ENCODE assay signal across 2 cellular contexts in genomic region chr16:86575754-86576557, GRCh38.
A peak's percentile ranks its signal among the peaks of the same experiment; 100 is the strongest.
TF ChIP-seq lines count a peak whose summit lies in the region.

No MANE protein-coding gene starts in this region.

TF ChIP-seq in IMR-90, 13 proteins besides CTCF, POLR2A, EP300 and RAD21:
- TF ChIP-seq, protein P1, sequence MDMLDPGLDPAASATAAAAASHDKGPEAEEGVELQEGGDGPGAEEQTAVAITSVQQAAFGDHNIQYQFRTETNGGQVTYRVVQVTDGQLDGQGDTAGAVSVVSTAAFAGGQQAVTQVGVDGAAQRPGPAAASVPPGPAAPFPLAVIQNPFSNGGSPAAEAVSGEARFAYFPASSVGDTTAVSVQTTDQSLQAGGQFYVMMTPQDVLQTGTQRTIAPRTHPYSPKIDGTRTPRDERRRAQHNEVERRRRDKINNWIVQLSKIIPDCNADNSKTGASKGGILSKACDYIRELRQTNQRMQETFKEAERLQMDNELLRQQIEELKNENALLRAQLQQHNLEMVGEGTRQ (IDR thresholded peaks at IDR 0.05; ENCODE audit: low read depth, low read length) = no peak
- no peak for TF ChIP-seq CEBPB (IDR thresholded peaks at IDR 0.05; ENCODE audit: low read depth, low read length)
- peak; percentile 28; the same call in 1 of the 2 replicates for TF ChIP-seq CHD1 (IDR thresholded peaks at IDR 0.05; ENCODE audit: low read depth, low read length)
- TF ChIP-seq ELK1 (IDR thresholded peaks at IDR 0.05; ENCODE audit: borderline replicate concordance, low read depth, low read length) = no peak
- TF ChIP-seq MAFK (IDR thresholded peaks at IDR 0.05; ENCODE audit: low read depth, low read length) = no peak
- TF ChIP-seq MAZ (IDR thresholded peaks at IDR 0.05; ENCODE audit: borderline replicate concordance, low read depth, low read length) = peak; percentile 85
- TF ChIP-seq FOS (IDR thresholded peaks at IDR 0.05; ENCODE audit: low read depth, low read length) = no peak
- no peak for TF ChIP-seq NFE2L2 (IDR thresholded peaks at IDR 0.05; ENCODE audit: low read depth, low read length)
- TF ChIP-seq MXI1 (IDR thresholded peaks at IDR 0.05; ENCODE audit: borderline replicate concordance, low read depth, low read length) = peak; percentile 81
- peak; percentile 83 for TF ChIP-seq SMC3 (IDR thresholded peaks at IDR 0.05; ENCODE audit: low read depth, low read length)
- no peak for TF ChIP-seq RCOR1 (IDR thresholded peaks at IDR 0.05; ENCODE audit: insufficient replicate concordance, low read length)
- no peak for TF ChIP-seq RFX5 (IDR thresholded peaks at IDR 0.05; ENCODE audit: low read depth, low read length)
- no peak for TF ChIP-seq BHLHE40 (IDR thresholded peaks at IDR 0.05; ENCODE audit: low read depth, low read length)

TF ChIP-seq in H1, 55 proteins besides CTCF, POLR2A, EP300 and RAD21:
- TF ChIP-seq RXRA (IDR thresholded peaks at IDR 0.05; ENCODE audit: insufficient read depth, low read depth, low read length) (no peak), SP1 (IDR thresholded peaks at IDR 0.05; ENCODE audit: low read depth, low read length) (peak; percentile 63; the same call in 1 of the 2 replicates), JUN (IDR thresholded peaks at IDR 0.05; ENCODE audit: low read depth, low read length) (no peak), SAP30 (IDR thresholded peaks at IDR 0.05; ENCODE audit: insufficient read depth, insufficient replicate concordance, low read length) (no peak), SUZ12 (IDR thresholded peaks at IDR 0.05; ENCODE audit: low read length) (no peak), YY1 (IDR thresholded peaks at IDR 0.05; ENCODE audit: low read depth, low read length) (no peak; the same call in 1 of the 2 replicates), TAF1 (IDR thresholded peaks at IDR 0.05; ENCODE audit: low read depth, low read length) (no peak), BACH1 (IDR thresholded peaks at IDR 0.05; ENCODE audit: low read length) (no peak), KDM4A (IDR thresholded peaks at IDR 0.05; ENCODE audit: low read depth, low read length, severe bottlenecking) (peak; percentile 53), POU5F1 (IDR thresholded peaks at IDR 0.05; ENCODE audit: low read depth, low read length) (0 out of 2 replicates have a peak, but pooled peaks have one; percentile 58), NANOG (IDR thresholded peaks at IDR 0.05; ENCODE audit: insufficient read depth, low read depth, low read length, poor library complexity, severe bottlenecking) (no peak), ATF2 (IDR thresholded peaks at IDR 0.05; ENCODE audit: low read length) (no peak), SIX5 (IDR thresholded peaks at IDR 0.05; ENCODE audit: low read depth, low read length) (peak; percentile 26; the same call in 1 of the 2 replicates), KDM1A (IDR thresholded peaks at IDR 0.05; ENCODE audit: borderline replicate concordance, low read length) (no peak), CBX5 (IDR thresholded peaks at IDR 0.05; ENCODE audit: low read depth, low read length) (no peak), RBBP5 (IDR thresholded peaks at IDR 0.05; ENCODE audit: borderline replicate concordance, low read depth, low read length) (no peak), PHF8 (conservative IDR thresholded peaks at IDR 0.05; ENCODE audit: low read depth, low read length) (no peak), GABPA (IDR thresholded peaks at IDR 0.05; ENCODE audit: borderline replicate concordance, insufficient read depth, low read length) (no peak), TCF12 (IDR thresholded peaks at IDR 0.05; ENCODE audit: low read depth, low read length) (0 out of 2 replicates have a peak, but pooled peaks have one; percentile 43), HDAC2 (IDR thresholded peaks at IDR 0.05; ENCODE audit: borderline replicate concordance in 1 of 2, low read depth in 2 of 2, low read length in 2 of 2) (no peak), NRF1 (IDR thresholded peaks at IDR 0.05; ENCODE audit: low read depth, low read length) (no peak), CEBPB (IDR thresholded peaks at IDR 0.05; ENCODE audit: low read depth, low read length) (no peak), JUND (IDR thresholded peaks at IDR 0.05; ENCODE audit: low read length) (no peak), RFX5 (IDR thresholded peaks at IDR 0.05; ENCODE audit: borderline replicate concordance, low read depth, low read length) (no peak), CREB1 (IDR thresholded peaks at IDR 0.05) (0 out of 2 replicates have a peak, but pooled peaks have one; percentile 13), SRF (IDR thresholded peaks at IDR 0.05; ENCODE audit: low read depth, low read length) (peak; percentile 53; the same call in 1 of the 2 replicates), EZH2 (IDR thresholded peaks at IDR 0.05; ENCODE audit: low read depth, low read length, severe bottlenecking) (no peak), E2F6 (IDR thresholded peaks at IDR 0.05) (peak; percentile 33; the same call in 1 of the 2 replicates), POLR2AphosphoS5 (IDR thresholded peaks at IDR 0.05; ENCODE audit: low read depth, low read length) (no peak), TEAD4 (IDR thresholded peaks at IDR 0.05; ENCODE audit: low read depth, low read length) (no peak), MAFK (IDR thresholded peaks at IDR 0.05; ENCODE audit: low read depth, low read length) (no peak), CHD7 (IDR thresholded peaks at IDR 0.05; ENCODE audit: insufficient replicate concordance, low read length) (no peak), CHD1 (IDR thresholded peaks at IDR 0.05; ENCODE audit: low read depth, low read length) (no peak), RNF2 (IDR thresholded peaks at IDR 0.05; ENCODE audit: borderline replicate concordance, low read depth, low read length, missing control alignments, poor library complexity, severe bottlenecking) (no peak), MAX (IDR thresholded peaks at IDR 0.05) (peak; percentile 49; the same call in 1 of the 2 replicates), BRCA1 (IDR thresholded peaks at IDR 0.05; ENCODE audit: low read depth, low read length) (no peak), ASH2L (IDR thresholded peaks at IDR 0.05; ENCODE audit: low read length) (peak; percentile 27), ZNF274 (IDR thresholded peaks at IDR 0.05; ENCODE audit: borderline replicate concordance, extremely low read depth, low read length) (no peak), CTBP2 (IDR thresholded peaks at IDR 0.05; ENCODE audit: borderline replicate concordance, insufficient read depth, insufficient read length, low read length) (peak; percentile 87), CHD2 (IDR thresholded peaks at IDR 0.05; ENCODE audit: low read length) (no peak)
- TF ChIP-seq, protein P2, sequence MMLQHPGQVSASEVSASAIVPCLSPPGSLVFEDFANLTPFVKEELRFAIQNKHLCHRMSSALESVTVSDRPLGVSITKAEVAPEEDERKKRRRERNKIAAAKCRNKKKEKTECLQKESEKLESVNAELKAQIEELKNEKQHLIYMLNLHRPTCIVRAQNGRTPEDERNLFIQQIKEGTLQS (IDR thresholded peaks at IDR 0.05; ENCODE audit: insufficient read depth, low read depth, low read length) = no peak
